Comparison of ENCODE assay signal across 16 cellular contexts in genomic region chr12:94033112-94033511, GRCh38.
DNase-seq lines count a peak whose midpoint lies in the region; ATAC-seq and TF ChIP-seq lines count a peak whose summit lies in the region.
"Had no signal": no experiment of that assay in that cellular context is flagged by ENCODE, and none has a peak within 500 bp of the region (broad histone marks: within the 10 kb centered on the region; RNA-seq: fewer than 3 reads in every experiment).

No MANE protein-coding gene starts in this region.

- peaks cover 5% of the 10 kb centered on the region for H3K36me3 Mint-ChIP-seq in activated naive CD4-positive, alpha-beta T cell treated with anti-CD3 and anti-CD28 coated beads for 36 hours (ENCODE audit: low read depth)
- H3K36me3 Mint-ChIP-seq in CD4-positive, alpha-beta memory T cell, result no peaks in the 10 kb centered on the region
- peaks cover 3% of the 10 kb centered on the region; the same call in 2 of the 3 replicates for H3K36me3 Mint-ChIP-seq in GM23338 (ENCODE audit: low read depth)

- WGBS in hepatocyte (ENCODE audit: low lambda C conversion rate, missing lambda C conversion rate), result 58% methylated on average over 5 of the region's 5 CpGs

- H3K27me3 ChIP-seq in CD4-positive, alpha-beta memory T cell (ENCODE audit: insufficient read depth, low read length), result no peaks in the 10 kb centered on the region
- H3K27me3 ChIP-seq in hepatocyte, result no peaks in the 10 kb centered on the region
- H3K27me3 ChIP-seq in GM23338 (ENCODE audit: insufficient read depth), result no peaks in the 10 kb centered on the region

- H3K4me1 ChIP-seq in CD4-positive, alpha-beta memory T cell (ENCODE audit: insufficient read depth, low read length), result peaks cover 40% of the 10 kb centered on the region
- no peaks in the 10 kb centered on the region for H3K4me1 ChIP-seq in hepatocyte (ENCODE audit: insufficient read depth)
- H3K4me1 ChIP-seq in GM23338 (ENCODE audit: insufficient read depth), result no peaks in the 10 kb centered on the region

- peak; percentile 22 for DNase-seq in activated naive CD4-positive, alpha-beta T cell treated with anti-CD3 and anti-CD28 coated beads for 36 hours
- DNase-seq in activated naive CD4-positive, alpha-beta T cell (lab: John Stamatoyannopoulos, UW), result no peak
- peak in 4 of 5 donors; percentile 14 to 36 (median 20) for DNase-seq in CD4-positive, alpha-beta memory T cell
- DNase-seq in Jurkat, Clone E6-1 (ENCODE audit: low read depth, low spot score), result peak; percentile 28
- DNase-seq in hepatocyte (ENCODE audit: low spot score) (no peak), cerebellar cortex (ENCODE audit: low spot score) (no peak), NCI-H187 (lab: John Stamatoyannopoulos, UW) (no peak), GM23338 (ENCODE audit: low spot score) (no peak)
- DNase-seq: DMS 273 treated with DMSO at 0.1 percent for 48 hours, GM23248, NCI-H1436 treated with DMSO at 0.1 percent for 48 hours, NCI-H2107, NCI-H226, NCI-H526 treated with DMSO at 0.1 percent for 48 hours, PC-9 had no signal

- H3K4me2 ChIP-seq in hepatocyte (no peak overlapping the region), GM23338 (no peak overlapping the region)
- H3K4me2 ChIP-seq: PC-9 had no signal

- H3K9me2 ChIP-seq in hepatocyte (replicated peaks; ENCODE audit: insufficient read depth), result no peaks in the 10 kb centered on the region
- peaks cover 2% of the 10 kb centered on the region; the same call in 1 of the 2 replicates for H3K9me2 ChIP-seq in GM23338 (ENCODE audit: insufficient read depth)

- H3F3A ChIP-seq in GM23338 (replicated peaks; ENCODE audit: low read depth), result no peaks in the 10 kb centered on the region

- no peak overlapping the region for H3K27ac ChIP-seq in CD4-positive, alpha-beta memory T cell (ENCODE audit: low read depth, low read length)
- H3K27ac ChIP-seq in hepatocyte (peak overlapping the region; percentile 74), GM23338 (ENCODE audit: low read depth) (no peak overlapping the region)
- H3K27ac ChIP-seq: GM23248, PC-9 had no signal

- H3K4me3 Mint-ChIP-seq in activated naive CD4-positive, alpha-beta T cell treated with anti-CD3 and anti-CD28 coated beads for 36 hours, result no peak overlapping the region
- H3K4me3 Mint-ChIP-seq in CD4-positive, alpha-beta memory T cell, result peak overlapping the region; percentile 1 to 76 (median 60)
- H3K4me3 Mint-ChIP-seq in GM23338, result no peak overlapping the region
- H3K4me3 Mint-ChIP-seq: B cell had no signal

- POLR2A ChIA-PET in CD4-positive, alpha-beta memory T cell (lab: Charles Lee; ENCODE audit: partially characterized antibody), result interaction anchor here (1.1 to 1.6 kb wide), 2 partner anchors 21 to 25 kb away, joined by 3 to 6 read pairs; no protein-coding TSS in a partner anchor

- H4K20me1 ChIP-seq in hepatocyte (ENCODE audit: insufficient read depth, poor library complexity, severe bottlenecking) (no peaks in the 10 kb centered on the region), GM23338 (replicated peaks; ENCODE audit: insufficient read depth) (no peaks in the 10 kb centered on the region)

- TF ChIP-seq CTCF in hepatocyte (IDR thresholded peaks at IDR 0.05; ENCODE audit: poor library complexity) (no peak), GM23338 (conservative IDR thresholded peaks at IDR 0.05; ENCODE audit: low read depth in 2 of 2) (no peak)

- CTCF ChIA-PET in activated naive CD4-positive, alpha-beta T cell treated with anti-CD3 and anti-CD28 coated beads for 36 hours (lab: Charles Lee), result interaction anchor here (0.7 to 3.1 kb wide), 5 partner anchors 12 to 249 kb away, joined by 3 to 11 read pairs (median 4); no protein-coding TSS in a partner anchor
- CTCF ChIA-PET in CD4-positive, alpha-beta memory T cell (lab: Charles Lee; ENCODE audit: partially characterized antibody), result interaction anchor here (1.1 to 3.4 kb wide), 4 partner anchors 25 to 69 kb away, joined by 3 to 13 read pairs (median 4); no protein-coding TSS in a partner anchor

- H2AFZ ChIP-seq in hepatocyte (peak overlapping the region; percentile 18), GM23338 (no peak overlapping the region)
- H2AFZ ChIP-seq: PC-9 had no signal

- H3K27me3 Mint-ChIP-seq in activated naive CD4-positive, alpha-beta T cell treated with anti-CD3 and anti-CD28 coated beads for 36 hours (ENCODE audit: low read depth), result no peaks in the 10 kb centered on the region
- H3K27me3 Mint-ChIP-seq in CD4-positive, alpha-beta memory T cell, result peaks cover 8 to 9% of the 10 kb centered on the region in 2 donors
- H3K27me3 Mint-ChIP-seq in GM23338 (ENCODE audit: insufficient read depth, low read depth, poor library complexity), result peaks cover 4% of the 10 kb centered on the region

- no peak overlapping the region for H3K4me3 ChIP-seq in CD4-positive, alpha-beta memory T cell (ENCODE audit: low read length in 2 of 2)
- no peak overlapping the region for H3K4me3 ChIP-seq in Jurkat, Clone E6-1 (ENCODE audit: low read length)
- H3K4me3 ChIP-seq in hepatocyte (no peak overlapping the region), GM23338 (no peak overlapping the region)
- H3K4me3 ChIP-seq: GM23248, PC-9 had no signal

- H3K9me3 Mint-ChIP-seq in activated naive CD4-positive, alpha-beta T cell treated with anti-CD3 and anti-CD28 coated beads for 36 hours, result peaks cover 12% of the 10 kb centered on the region
- H3K9me3 Mint-ChIP-seq in CD4-positive, alpha-beta memory T cell, result peaks cover 0 to 28% (median 8%) of the 10 kb centered on the region in 8 donors
- H3K9me3 Mint-ChIP-seq in GM23338, result peaks cover 17% of the 10 kb centered on the region

- peak overlapping the region; percentile 50 for H3K27ac Mint-ChIP-seq in activated naive CD4-positive, alpha-beta T cell treated with anti-CD3 and anti-CD28 coated beads for 36 hours
- H3K27ac Mint-ChIP-seq in CD4-positive, alpha-beta memory T cell, result peak overlapping the region; percentile 19 to 92 (median 64)
- H3K27ac Mint-ChIP-seq in GM23338, result no peak overlapping the region
- H3K27ac Mint-ChIP-seq: B cell had no signal

- H3K4me1 Mint-ChIP-seq in activated naive CD4-positive, alpha-beta T cell treated with anti-CD3 and anti-CD28 coated beads for 36 hours (ENCODE audit: low read depth), result peaks cover 40% of the 10 kb centered on the region
- H3K4me1 Mint-ChIP-seq in CD4-positive, alpha-beta memory T cell, result peaks cover 21 to 43% (median 34%) of the 10 kb centered on the region in 4 donors
- H3K4me1 Mint-ChIP-seq in GM23338, result no peaks in the 10 kb centered on the region
- H3K4me1 Mint-ChIP-seq: B cell had no signal

- intact Hi-C loops in activated naive CD4-positive, alpha-beta T cell treated with anti-CD3 and anti-CD28 coated beads for 36 hours (cut with micrococcal nuclease), result loop anchor here (2.0 to 5.0 kb wide), 3 partner anchors 18 to 251 kb away; no protein-coding TSS in a partner anchor
- intact Hi-C loops in CD4-positive, alpha-beta memory T cell (cut with micrococcal nuclease), result no loop called here

- no peak for ATAC-seq in GM23338

- H3K9me3 ChIP-seq in CD4-positive, alpha-beta memory T cell (ENCODE audit: control insufficient read depth in 1 of 2, low read length in 2 of 2), result no peaks in the 10 kb centered on the region
- no peaks in the 10 kb centered on the region for H3K9me3 ChIP-seq in hepatocyte (ENCODE audit: low read depth)

- H3K36me3 ChIP-seq in CD4-positive, alpha-beta memory T cell (ENCODE audit: insufficient read depth, low read length), result no peaks in the 10 kb centered on the region
- H3K36me3 ChIP-seq in hepatocyte (replicated peaks; ENCODE audit: insufficient read depth, low read depth), result no peaks in the 10 kb centered on the region
- no peaks in the 10 kb centered on the region for H3K36me3 ChIP-seq in GM23338 (ENCODE audit: insufficient read depth)

- H3K79me2 ChIP-seq in hepatocyte (no peaks in the 10 kb centered on the region), GM23338 (replicated peaks; ENCODE audit: insufficient read depth) (no peaks in the 10 kb centered on the region)

TF ChIP-seq in GM23338, 12 proteins besides CTCF, POLR2A, EP300 and RAD21 (continues in another document):
- TF ChIP-seq EZH2phosphoT487 (IDR thresholded peaks at IDR 0.05; ENCODE audit: unreplicated experiment) (no peak), REST (IDR thresholded peaks at IDR 0.05; ENCODE audit: unreplicated experiment) (no peak)

Comparison
In these comparisons a context has a peak if more than half of its experiments do, and no peak if none do; other contexts are left out.
1. DNase-seq: peak in activated naive CD4-positive, alpha-beta T cell treated with anti-CD3 and anti-CD28 coated beads for 36 hours (single experiment), CD4-positive, alpha-beta memory T cell (4 of 5) and Jurkat, Clone E6-1 (single experiment); none in activated naive CD4-positive, alpha-beta T cell (0 of 4), hepatocyte (single experiment), cerebellar cortex (single experiment), NCI-H187 (0 of 2) and GM23338 (single experiment).
2. H3K4me3 Mint-ChIP-seq: peak in CD4-positive, alpha-beta memory T cell (8 of 8); none in activated naive CD4-positive, alpha-beta T cell treated with anti-CD3 and anti-CD28 coated beads for 36 hours (single experiment) and GM23338 (single experiment).